In genomic region chr2:222734690-222735014, GRCh38 we compare ENCODE assay signal across 10 cellular contexts.
A peak's percentile ranks its signal among the peaks of the same experiment; 100 is the strongest.
DNase-seq lines count a peak whose midpoint lies in the region; ATAC-seq and TF ChIP-seq lines count a peak whose summit lies in the region.
"Had no signal": no experiment of that assay in that cellular context is flagged by ENCODE, and none has a peak within 500 bp of the region (broad histone marks: within the 10 kb centered on the region; RNA-seq: fewer than 3 reads in every experiment).

No MANE protein-coding gene starts in this region.

- DNase-seq in osteocyte (ENCODE audit: extremely low spot score, unreplicated experiment) (peak; percentile 13), Peyer's patch (no peak), SHP77 (lab: John Stamatoyannopoulos, UW) (no peak)
- DNase-seq in central memory CD4-positive, alpha-beta T cell = no peak
- DNase-seq: NCI-H446, T-helper 9 cell had no signal

- TF ChIP-seq CTCF in osteocyte (IDR thresholded peaks at IDR 0.05) (no peak), Peyer's patch (IDR thresholded peaks at IDR 0.05) (no peak), gastroesophageal sphincter (IDR thresholded peaks at IDR 0.05) (no peak)

- H3K27ac ChIP-seq in Peyer's patch (no peak overlapping the region), gastroesophageal sphincter (peak overlapping the region in 1 of 4 donors; percentile 50)

- H3K36me3 Mint-ChIP-seq in osteocyte (ENCODE audit: unreplicated experiment) = peaks cover 3% of the 10 kb centered on the region

- TF ChIP-seq EP300 in gastroesophageal sphincter (IDR thresholded peaks at IDR 0.05) = no peak

- peaks cover 6% of the 10 kb centered on the region for H3K9me3 Mint-ChIP-seq in osteocyte (ENCODE audit: unreplicated experiment)

- H3K27me3 Mint-ChIP-seq in osteocyte (ENCODE audit: unreplicated experiment) = no peaks in the 10 kb centered on the region

- H3K4me3 ChIP-seq in Peyer's patch (no peak overlapping the region), gastroesophageal sphincter (no peak overlapping the region)

- H3K27me3 ChIP-seq in Peyer's patch (no peaks in the 10 kb centered on the region), gastroesophageal sphincter (no peaks in the 10 kb centered on the region)

- H3K4me1 ChIP-seq in Peyer's patch (no peaks in the 10 kb centered on the region), gastroesophageal sphincter (peaks cover 4 to 48% (median 19%) of the 10 kb centered on the region in 3 donors)

- H3K36me3 ChIP-seq in Peyer's patch (no peaks in the 10 kb centered on the region), gastroesophageal sphincter (no peaks in the 10 kb centered on the region)

- no peak overlapping the region for H3K4me3 Mint-ChIP-seq in osteocyte (ENCODE audit: unreplicated experiment)

- H3K4me1 Mint-ChIP-seq in osteocyte (ENCODE audit: unreplicated experiment) = peaks cover 71% of the 10 kb centered on the region

- peak overlapping the region; percentile 95 for H3K27ac Mint-ChIP-seq in osteocyte (ENCODE audit: unreplicated experiment)

- 60% methylated on average over 1 of the region's 1 CpG; no CpG with 5 or more reads in 1 of the 2 donors for WGBS in gastroesophageal sphincter (ENCODE audit: low coverage in 1 of 2), 2 donors

- ATAC-seq in GM18868 (IDR thresholded peaks at IDR 0.05; ENCODE audit: unreplicated experiment) (peak; percentile 73), GM21576 (IDR thresholded peaks at IDR 0.05; ENCODE audit: unreplicated experiment) (peak; percentile 77), HG03175 (IDR thresholded peaks at IDR 0.05; ENCODE audit: unreplicated experiment) (peak; percentile 85), gastroesophageal sphincter (no peak)

- no peaks in the 10 kb centered on the region for H3K9me3 ChIP-seq in Peyer's patch
- H3K9me3 ChIP-seq in gastroesophageal sphincter = no peaks in the 10 kb centered on the region

- TF ChIP-seq POLR2A in Peyer's patch (IDR thresholded peaks at IDR 0.05) (no peak), gastroesophageal sphincter (IDR thresholded peaks at IDR 0.05) (no peak)
